ENCODE assay signal across 1 cellular context in the genomic region with DNA sequence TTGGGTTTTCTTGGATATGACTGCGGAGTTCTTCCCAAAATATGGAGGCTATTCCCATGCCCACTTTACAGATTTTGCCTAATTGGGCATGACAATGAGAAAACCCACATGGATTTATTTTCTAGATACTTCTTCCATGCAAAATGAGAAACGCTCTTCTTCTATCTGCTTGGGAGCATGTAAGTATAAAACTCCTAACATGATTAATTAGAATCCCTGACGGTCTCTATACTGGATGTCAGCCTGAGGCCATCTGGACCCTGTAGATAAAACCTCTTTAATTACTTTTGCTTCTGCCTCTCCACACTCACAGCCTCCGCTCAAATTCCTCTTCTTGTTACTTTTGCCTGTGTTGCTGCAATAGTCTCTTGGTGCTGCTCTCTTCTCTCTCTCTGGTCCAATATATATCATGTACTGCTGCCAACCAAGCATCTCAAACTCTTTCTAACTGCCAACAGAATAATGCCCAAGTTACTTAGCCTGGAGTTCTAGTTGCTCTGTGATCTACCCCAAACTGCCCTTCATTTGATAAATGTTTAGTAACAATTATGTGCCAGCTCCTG.
TF ChIP-seq lines count a peak whose summit lies in the region.

No MANE protein-coding gene starts in this region.

TF ChIP-seq in A549, 52 proteins besides CTCF, POLR2A, EP300 and RAD21 (continued from another document):
- TF ChIP-seq, protein P1, sequence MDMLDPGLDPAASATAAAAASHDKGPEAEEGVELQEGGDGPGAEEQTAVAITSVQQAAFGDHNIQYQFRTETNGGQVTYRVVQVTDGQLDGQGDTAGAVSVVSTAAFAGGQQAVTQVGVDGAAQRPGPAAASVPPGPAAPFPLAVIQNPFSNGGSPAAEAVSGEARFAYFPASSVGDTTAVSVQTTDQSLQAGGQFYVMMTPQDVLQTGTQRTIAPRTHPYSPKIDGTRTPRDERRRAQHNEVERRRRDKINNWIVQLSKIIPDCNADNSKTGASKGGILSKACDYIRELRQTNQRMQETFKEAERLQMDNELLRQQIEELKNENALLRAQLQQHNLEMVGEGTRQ (IDR thresholded peaks at IDR 0.05): no peak
- TF ChIP-seq TFCP2L1 (CRISPR knock-in tag; IDR thresholded peaks at IDR 0.05) (no peak), GATA3 (IDR thresholded peaks at IDR 0.05; ENCODE audit: borderline replicate concordance) (no peak), MYC (IDR thresholded peaks at IDR 0.05; ENCODE audit: borderline replicate concordance, low read length) (no peak), HEYL (CRISPR knock-in tag; IDR thresholded peaks at IDR 0.05) (no peak), RFX5 (IDR thresholded peaks at IDR 0.05) (no peak), EHMT2 (IDR thresholded peaks at IDR 0.05; ENCODE audit: low read depth) (no peak), FOSB (CRISPR knock-in tag; IDR thresholded peaks at IDR 0.05) (no peak)
- TF ChIP-seq, protein P2, sequence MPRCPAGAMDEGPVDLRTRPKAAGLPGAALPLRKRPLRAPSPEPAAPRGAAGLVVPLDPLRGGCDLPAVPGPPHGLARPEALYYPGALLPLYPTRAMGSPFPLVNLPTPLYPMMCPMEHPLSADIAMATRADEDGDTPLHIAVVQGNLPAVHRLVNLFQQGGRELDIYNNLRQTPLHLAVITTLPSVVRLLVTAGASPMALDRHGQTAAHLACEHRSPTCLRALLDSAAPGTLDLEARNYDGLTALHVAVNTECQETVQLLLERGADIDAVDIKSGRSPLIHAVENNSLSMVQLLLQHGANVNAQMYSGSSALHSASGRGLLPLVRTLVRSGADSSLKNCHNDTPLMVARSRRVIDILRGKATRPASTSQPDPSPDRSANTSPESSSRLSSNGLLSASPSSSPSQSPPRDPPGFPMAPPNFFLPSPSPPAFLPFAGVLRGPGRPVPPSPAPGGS (IDR thresholded peaks at IDR 0.05): no peak
- TF ChIP-seq, protein P3, sequence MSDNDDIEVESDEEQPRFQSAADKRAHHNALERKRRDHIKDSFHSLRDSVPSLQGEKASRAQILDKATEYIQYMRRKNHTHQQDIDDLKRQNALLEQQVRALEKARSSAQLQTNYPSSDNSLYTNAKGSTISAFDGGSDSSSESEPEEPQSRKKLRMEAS (IDR thresholded peaks at IDR 0.05): no peak
